9 cellular contexts compared by ENCODE assay signal in genomic region chr20:6636209-6637159, GRCh38.
A peak's percentile ranks its signal among the peaks of the same experiment; 100 is the strongest.
DNase-seq lines count a peak whose midpoint lies in the region; ATAC-seq and TF ChIP-seq lines count a peak whose summit lies in the region.
"Had no signal": no experiment of that assay in that cellular context is flagged by ENCODE, and none has a peak within 500 bp of the region (broad histone marks: within the 10 kb centered on the region; RNA-seq: fewer than 3 reads in every experiment).

No MANE protein-coding gene starts in this region.

- no peak overlapping the region for H3K27ac ChIP-seq in RWPE2 (ENCODE audit: poor library complexity, severe bottlenecking)

- H3K36me3 Mint-ChIP-seq in progenitor cell of endocrine pancreas (ENCODE audit: insufficient read depth): no peaks in the 10 kb centered on the region
- H3K36me3 Mint-ChIP-seq in stimulated activated memory B cell treated with anti-CD40 and anti-IgM and Interleukin-4, amounts not matched to agents 10 μg/mL and 1 μg/mL and 100 μg/mL, for 72 hours: no peaks in the 10 kb centered on the region
- H3K36me3 Mint-ChIP-seq: naive B cell had no signal

- peak; percentile 90 for TF ChIP-seq CTCF in RWPE2 (IDR thresholded peaks at IDR 0.05; ENCODE audit: poor library complexity, severe bottlenecking)
- peak; percentile 71 for TF ChIP-seq CTCF in progenitor cell of endocrine pancreas (IDR thresholded peaks at IDR 0.05; ENCODE audit: unreplicated experiment)

- H3K27me3 ChIP-seq in RWPE2 (ENCODE audit: insufficient read depth, poor library complexity, severe bottlenecking): no peaks in the 10 kb centered on the region

- H3K4me1 Mint-ChIP-seq in progenitor cell of endocrine pancreas (ENCODE audit: low read depth): peaks cover 5% of the 10 kb centered on the region
- no peaks in the 10 kb centered on the region for H3K4me1 Mint-ChIP-seq in stimulated activated memory B cell treated with anti-CD40 and anti-IgM and Interleukin-4, amounts not matched to agents 10 μg/mL and 1 μg/mL and 100 μg/mL, for 72 hours
- H3K4me1 Mint-ChIP-seq: naive B cell had no signal

- no peak overlapping the region for H3K27ac Mint-ChIP-seq in progenitor cell of endocrine pancreas
- no peak overlapping the region for H3K27ac Mint-ChIP-seq in stimulated activated memory B cell treated with anti-CD40 and anti-IgM and Interleukin-4, amounts not matched to agents 10 μg/mL and 1 μg/mL and 100 μg/mL, for 72 hours
- H3K27ac Mint-ChIP-seq: naive B cell had no signal

- peak; percentile 91 for ATAC-seq in RWPE2 (ENCODE audit: low read depth)
- ATAC-seq in HG03342 (IDR thresholded peaks at IDR 0.05; ENCODE audit: unreplicated experiment): no peak
- no peak for ATAC-seq in GM18517 (IDR thresholded peaks at IDR 0.05; ENCODE audit: unreplicated experiment)
- ATAC-seq in stimulated activated memory B cell treated with anti-CD40 and anti-IgM and Interleukin-4, amounts not matched to agents 10 μg/mL and 1 μg/mL and 100 μg/mL, for 72 hours: no peak

- no peaks in the 10 kb centered on the region for H3K9me3 ChIP-seq in RWPE2 (ENCODE audit: severe bottlenecking)

- H3K4me3 Mint-ChIP-seq in progenitor cell of endocrine pancreas (ENCODE audit: low read depth): no peak overlapping the region
- no peak overlapping the region for H3K4me3 Mint-ChIP-seq in stimulated activated memory B cell treated with anti-CD40 and anti-IgM and Interleukin-4, amounts not matched to agents 10 μg/mL and 1 μg/mL and 100 μg/mL, for 72 hours
- H3K4me3 Mint-ChIP-seq: naive B cell had no signal

- H3K4me1 ChIP-seq in RWPE2 (ENCODE audit: insufficient read depth, poor library complexity, severe bottlenecking): no peaks in the 10 kb centered on the region

- H3K27me3 Mint-ChIP-seq in progenitor cell of endocrine pancreas: no peaks in the 10 kb centered on the region
- no peaks in the 10 kb centered on the region for H3K27me3 Mint-ChIP-seq in stimulated activated memory B cell treated with anti-CD40 and anti-IgM and Interleukin-4, amounts not matched to agents 10 μg/mL and 1 μg/mL and 100 μg/mL, for 72 hours
- H3K27me3 Mint-ChIP-seq: naive B cell had no signal

- no peaks in the 10 kb centered on the region for H3K9me3 Mint-ChIP-seq in progenitor cell of endocrine pancreas (ENCODE audit: low read depth)
- peaks cover 14% of the 10 kb centered on the region for H3K9me3 Mint-ChIP-seq in stimulated activated memory B cell treated with anti-CD40 and anti-IgM and Interleukin-4, amounts not matched to agents 10 μg/mL and 1 μg/mL and 100 μg/mL, for 72 hours

- H3K36me3 ChIP-seq in RWPE2 (ENCODE audit: low read depth): no peaks in the 10 kb centered on the region

- no peak overlapping the region for H3K4me3 ChIP-seq in RWPE2 (ENCODE audit: severe bottlenecking)

- peak; percentile 81 for DNase-seq in DMS53 (lab: John Stamatoyannopoulos, UW)
- DNase-seq in HT-29 (ENCODE audit: low spot score): peak; percentile 83
- no peak for DNase-seq in RWPE2 (ENCODE audit: low spot score)
- peak; percentile 17 for DNase-seq in fibroblast of the conjunctiva (ENCODE audit: low read depth)
- no peak for DNase-seq in progenitor cell of endocrine pancreas (ENCODE audit: low spot score, unreplicated experiment)
- DNase-seq: naive B cell had no signal

Comparison
In these comparisons a context has a peak if more than half of its experiments do, and no peak if none do; other contexts are left out.
1. DNase-seq: peak in DMS53 (single experiment), HT-29 (single experiment) and fibroblast of the conjunctiva (single experiment); none in RWPE2 (single experiment) and progenitor cell of endocrine pancreas (single experiment).